8 cellular contexts compared by ENCODE assay signal in genomic region chr9:114387678-114388431, GRCh38. TPM values are rescaled to one million over a fixed set of nuclear protein-coding genes. Genes with fewer than 3 reads are reported as not detected.
A peak's percentile ranks its signal among the peaks of the same experiment; 100 is the strongest.
DNase-seq lines count a peak whose midpoint lies in the region; ATAC-seq, FAIRE-seq and TF ChIP-seq lines count a peak whose summit lies in the region.

AKNA (minus strand) TSS chr9:114387982; CDS start chr9:114381333, 6,649 bp downstream.

- TF ChIP-seq CTCF in BJ (IDR thresholded peaks at IDR 0.05; ENCODE audit: insufficient read depth, low read depth, low read length), result no peak
- TF ChIP-seq CTCF in endothelial cell of umbilical vein (IDR thresholded peaks at IDR 0.05; ENCODE audit: extremely low read depth in 1 of 2, insufficient read depth in 1 of 2, low read depth in 1 of 2, low read length in 2 of 2), result no peak

- intact Hi-C loops in endothelial cell of umbilical vein (cut with micrococcal nuclease), result loop anchor here (1.0 to 2.0 kb wide), 2 partner anchors 10 to 49 kb away; no protein-coding TSS in a partner anchor

- dilution Hi-C loops in endothelial cell of umbilical vein (cut with MboI; ENCODE audit: extremely low pct_ligation_motif_present, low sequenced_read_pairs), result no loop called here

- peaks cover 6% of the 10 kb centered on the region for H3K79me2 ChIP-seq in endothelial cell of umbilical vein (ENCODE audit: control insufficient read depth, insufficient read depth, low read length)

- no peaks in the 10 kb centered on the region for H3K9me1 ChIP-seq in endothelial cell of umbilical vein (replicated peaks; ENCODE audit: control insufficient read depth, extremely low read depth, insufficient read depth, low read length)

- ATAC-seq in GM21528 (IDR thresholded peaks at IDR 0.05; ENCODE audit: low FRiP score, unreplicated experiment) (peak; percentile 36), HG03469 (IDR thresholded peaks at IDR 0.05; ENCODE audit: unreplicated experiment) (no peak)

- POLR2A ChIA-PET in BJ (lab: Charles Lee), result no interaction called here
- POLR2A ChIA-PET in endothelial cell of umbilical vein (lab: Charles Lee), result no interaction called here

- H3K36me3 ChIP-seq in BJ (ENCODE audit: control insufficient read depth, insufficient read depth, low read length), result no peaks in the 10 kb centered on the region; the same call in 1 of the 2 replicates
- H3K36me3 ChIP-seq in endothelial cell of umbilical vein (ENCODE audit: control insufficient read depth in 2 of 2, extremely low read depth in 1 of 2, insufficient read depth in 2 of 2, low read length in 2 of 2), result no peaks in the 10 kb centered on the region
- H3K36me3 ChIP-seq in mucosa of stomach (ENCODE audit: control insufficient read depth, insufficient read depth, low read length), result no peaks in the 10 kb centered on the region

- no TSS peak for BruUV-seq in endothelial cell of umbilical vein (replicated peaks; lab: Mats Ljungman, UMichigan)

- peak within 1 kb of the TSS; percentile 84 for H3K4me2 ChIP-seq in endothelial cell of umbilical vein (ENCODE audit: insufficient read depth, low read length)

- H4K20me1 ChIP-seq in endothelial cell of umbilical vein (replicated peaks; ENCODE audit: control insufficient read depth, extremely low read depth, insufficient read depth, low read length), result no peaks in the 10 kb centered on the region

- no peaks in the 10 kb centered on the region for H3K9me3 ChIP-seq in endothelial cell of umbilical vein (replicated peaks; ENCODE audit: control insufficient read depth, insufficient read depth, low read length)
- H3K9me3 ChIP-seq in mucosa of stomach (ENCODE audit: control insufficient read depth, low read length), result no peaks in the 10 kb centered on the region

- no peaks in the 10 kb centered on the region for H3K27me3 ChIP-seq in BJ (ENCODE audit: control insufficient read depth, insufficient read depth, low read length)
- no peaks in the 10 kb centered on the region for H3K27me3 ChIP-seq in endothelial cell of umbilical vein (ENCODE audit: control insufficient read depth in 2 of 2, insufficient read depth in 2 of 2, low read length in 2 of 2)
- H3K27me3 ChIP-seq in mucosa of stomach (ENCODE audit: control insufficient read depth, insufficient read depth, low read length), result no peaks in the 10 kb centered on the region

- H3K4me3 ChIP-seq in BJ (ENCODE audit: low read depth, low read length) (peak within 1 kb of the TSS; percentile 45), endothelial cell of umbilical vein (replicated peaks in 1 of 3; ENCODE audit: insufficient read depth in 1 of 3, low read depth in 1 of 3, low read length in 3 of 3) (peak within 1 kb of the TSS; percentile 42 to 68 (median 46)), mucosa of stomach (ENCODE audit: low read length) (peak within 1 kb of the TSS; percentile 43)

- H3K9ac ChIP-seq in endothelial cell of umbilical vein (replicated peaks; ENCODE audit: extremely low read depth, insufficient read depth, low read length) (peak within 1 kb of the TSS; percentile 71), mucosa of stomach (ENCODE audit: low read length) (peak within 1 kb of the TSS; percentile 78)

- CTCF ChIA-PET in BJ (lab: Yijun Ruan, JAX), result interaction anchor here (1.1 to 2.0 kb wide), 4 partner anchors 15 to 49 kb away, joined by 3 to 11 read pairs (median 6); no protein-coding TSS in a partner anchor
- CTCF ChIA-PET in endothelial cell of umbilical vein (lab: Charles Lee), result interaction anchor here (0.8 to 3.8 kb wide), 6 partner anchors 11 to 280 kb away, joined by 3 to 24 read pairs (median 5); no protein-coding TSS in a partner anchor

- peak; percentile 92 for FAIRE-seq in endothelial cell of umbilical vein (lab: Jason Lieb, UNC)

- DNase-seq in BJ (ENCODE audit: low read depth), result no peak
- no peak for DNase-seq in NCI-H460 (ENCODE audit: extremely low read depth, low read depth)
- peak; percentile 86 for DNase-seq in activated CD8-positive, alpha-beta memory T cell treated with anti-CD3 and anti-CD28 coated beads, Interleukin-2, amount 50 U/mL, for 48 hours
- DNase-seq in endothelial cell of umbilical vein (ENCODE audit: low read depth, low spot score), result peak; percentile 86
- peak; percentile 54 to 70 for DNase-seq in stimulated activated CD8-positive, alpha-beta memory T cell treated with anti-CD3 and anti-CD28 coated beads, Interleukin-4, amount 100 ng/mL, for 4 hours (ENCODE audit: low read depth in 2 of 2, low spot score in 1 of 2)

- peak within 1 kb of the TSS; percentile 32 for H3K27ac ChIP-seq in endothelial cell of umbilical vein (ENCODE audit: insufficient read depth, low read depth, low read length)

- TF ChIP-seq POLR2A in endothelial cell of umbilical vein (IDR thresholded peaks at IDR 0.05; ENCODE audit: low read depth, low read length), result peak; percentile 91

- peak within 1 kb of the TSS; percentile 79 for H2AFZ ChIP-seq in endothelial cell of umbilical vein (ENCODE audit: low read depth, low read length)

- H3K4me1 ChIP-seq in endothelial cell of umbilical vein (ENCODE audit: control insufficient read depth, extremely low read depth, insufficient read depth, low read length), result peaks cover 31% of the 10 kb centered on the region
- peaks cover 73% of the 10 kb centered on the region for H3K4me1 ChIP-seq in mucosa of stomach (ENCODE audit: control insufficient read depth, insufficient read depth, low read length)

TF ChIP-seq in endothelial cell of umbilical vein, 7 proteins besides CTCF, POLR2A, EP300 and RAD21:
- TF ChIP-seq POLR2AphosphoS5 (IDR thresholded peaks at IDR 0.05; ENCODE audit: insufficient read depth, low read depth, low read length) (peak; percentile 85), GATA2 (IDR thresholded peaks at IDR 0.05; ENCODE audit: insufficient read depth, insufficient read length, low read depth, low read length) (no peak), MYC (IDR thresholded peaks at IDR 0.05; ENCODE audit: low read depth, low read length) (no peak)

RNA-seq across cellular contexts. Expression of gene AKNA, which starts in this region (rescaled TPM):
- polyA plus RNA-seq in BJ (2011; rRNA removed) (6.3 and 11.8 TPM in 2 replicates), endothelial cell of umbilical vein (11.3 and 13.8 TPM in 2 replicates)
- polyA minus RNA-seq in BJ (2011; rRNA and poly(A)+ RNA removed), result 13.4 and 13.6 TPM in 2 replicates
- total RNA-seq in NCI-H460 (2014; rRNA removed; shearing (Covaris generic)), result 36.2 and 40.8 TPM in 2 replicates
- 4.8 and 8.7 TPM in 2 replicates for polyA plus RNA-seq in NCI-H460 (2014; cell fraction: nucleus; rRNA removed)
- 19.9 and 22.4 TPM in 2 replicates for total RNA-seq in endothelial cell of umbilical vein
- 7.7 and 8.8 TPM in 2 replicates for polyA plus RNA-seq in endothelial cell of umbilical vein (2011; cell fraction: cytosol; rRNA removed)
- polyA plus RNA-seq in endothelial cell of umbilical vein (2011; cell fraction: nucleus; rRNA removed), result 27.7 and 35.6 TPM in 2 replicates
- 7.5 and 10.4 TPM in 2 replicates for polyA plus RNA-seq in endothelial cell of umbilical vein (2012)
- polyA minus RNA-seq in endothelial cell of umbilical vein, result 16.6 and 18.5 TPM in 2 replicates
- polyA minus RNA-seq in endothelial cell of umbilical vein (2011; cell fraction: cytosol; rRNA and poly(A)+ RNA removed), result 3.5 TPM
- polyA minus RNA-seq in endothelial cell of umbilical vein (2011; cell fraction: nucleus; rRNA and poly(A)+ RNA removed), result 21.4 and 36.4 TPM in 2 replicates

Comparison
In these comparisons a context has a peak if more than half of its experiments do, and no peak if none do; other contexts are left out.
1. DNase-seq: peak in activated CD8-positive, alpha-beta memory T cell treated with anti-CD3 and anti-CD28 coated beads, Interleukin-2, amount 50 U/mL, for 48 hours (single experiment), endothelial cell of umbilical vein (single experiment) and stimulated activated CD8-positive, alpha-beta memory T cell treated with anti-CD3 and anti-CD28 coated beads, Interleukin-4, amount 100 ng/mL, for 4 hours (2 of 2); none in BJ (single experiment) and NCI-H460 (single experiment).
2. Peak in every context shown above with its lines, with median percentiles within 50 percentile points of each other: H3K4me3 ChIP-seq.